Comparison of ENCODE assay signal across 8 cellular contexts in the genomic region with DNA sequence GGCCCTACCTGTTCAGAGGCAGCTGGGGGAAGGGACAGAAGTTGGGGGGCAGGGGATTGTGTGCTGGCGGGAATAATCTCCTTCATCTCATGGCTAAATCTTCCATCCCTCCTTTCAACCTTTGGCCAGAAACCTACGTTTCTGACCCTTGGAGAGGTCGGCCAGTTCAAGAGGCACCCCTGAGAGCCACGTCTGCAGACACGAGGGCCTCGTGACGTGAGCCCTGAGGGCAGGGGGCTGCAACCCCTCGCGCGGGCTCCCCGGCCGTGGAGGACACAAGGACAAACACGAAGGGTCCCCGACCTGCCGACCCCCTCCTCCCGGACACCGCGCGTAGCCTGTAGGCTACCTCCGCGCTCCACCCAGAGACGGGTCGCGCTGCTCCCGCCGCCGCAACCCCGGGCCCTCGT. TPM values are rescaled to one million over a fixed set of nuclear protein-coding genes. Genes with fewer than 3 reads are reported as not detected.
DNase-seq lines count a peak whose midpoint lies in the region; ATAC-seq and TF ChIP-seq lines count a peak whose summit lies in the region.

No MANE protein-coding gene starts in this region.

- ATAC-seq in activated T-cell treated with anti-CD3 and anti-CD28 coated beads, Interleukin-2, amount 50 U/mL, for 4 hours, result peak; percentile 10 to 18
- ATAC-seq in mucosa of descending colon (peak; percentile 23), GM18870 (IDR thresholded peaks at IDR 0.05; ENCODE audit: unreplicated experiment) (no peak)

- DNase-seq in activated T-cell treated with anti-CD3 and anti-CD28 coated beads, Interleukin-2, amount 50 U/mL, for 4 hours, result no peak
- DNase-seq in activated T-cell treated with anti-CD3 and anti-CD28 coated beads, Interleukin-2, amount 50 U/mL, for 1 hour, result no peak
- DNase-seq in Karpas-422 (peak; percentile 90), chondrocyte (ENCODE audit: low spot score) (no peak), mucosa of descending colon (peak in 1 of 3 donors; percentile 69), NCI-H1436 (lab: John Stamatoyannopoulos, UW) (no peak)
- no peak for DNase-seq in activated CD4-positive, alpha-beta T cell treated with anti-CD3 and anti-CD28 coated beads, Interleukin-2, amount 50 U/mL, for 4 hours

- peak overlapping the region; percentile 79 for H3K4me2 ChIP-seq in Karpas-422 (ENCODE audit: low read depth, low read length, poor library complexity, severe bottlenecking)

- peaks cover 40% of the 10 kb centered on the region for H3K4me1 Mint-ChIP-seq in activated T-cell treated with anti-CD3 and anti-CD28 coated beads, Interleukin-2, amount 50 U/mL, for 4 hours (ENCODE audit: low read depth)
- peaks cover 43% of the 10 kb centered on the region for H3K4me1 Mint-ChIP-seq in chondrocyte (ENCODE audit: low read depth)

- no peaks in the 10 kb centered on the region for H3K9me2 ChIP-seq in Karpas-422 (replicated peaks; ENCODE audit: insufficient read depth, low read length)

- H3K4me1 ChIP-seq in Karpas-422 (ENCODE audit: low read length), result peaks cover 49% of the 10 kb centered on the region
- H3K4me1 ChIP-seq in mucosa of descending colon (ENCODE audit: low read depth), result peaks cover 20% of the 10 kb centered on the region

- peak overlapping the region; percentile 96 for H3K9ac ChIP-seq in Karpas-422 (ENCODE audit: low read length)

- H3K9me3 ChIP-seq in Karpas-422 (ENCODE audit: low read length) (no peaks in the 10 kb centered on the region), mucosa of descending colon (no peaks in the 10 kb centered on the region)

- no peaks in the 10 kb centered on the region for H3K27me3 ChIP-seq in Karpas-422 (ENCODE audit: low read length)

- intact Hi-C loops in mucosa of descending colon (cut with DNase I, micrococcal nuclease), result no loop called here

- peak overlapping the region; percentile 96 for H3K4me3 Mint-ChIP-seq in activated T-cell treated with anti-CD3 and anti-CD28 coated beads, Interleukin-2, amount 50 U/mL, for 4 hours
- H3K4me3 Mint-ChIP-seq in chondrocyte (ENCODE audit: unreplicated experiment), result peak overlapping the region; percentile 95

- H3K9me3 Mint-ChIP-seq in activated T-cell treated with anti-CD3 and anti-CD28 coated beads, Interleukin-2, amount 50 U/mL, for 4 hours, result no peaks in the 10 kb centered on the region
- no peaks in the 10 kb centered on the region for H3K9me3 Mint-ChIP-seq in chondrocyte (ENCODE audit: low read depth)

- H3K36me3 Mint-ChIP-seq in activated T-cell treated with anti-CD3 and anti-CD28 coated beads, Interleukin-2, amount 50 U/mL, for 4 hours (ENCODE audit: insufficient read depth), result peaks cover 28% of the 10 kb centered on the region
- peaks cover 13% of the 10 kb centered on the region for H3K36me3 Mint-ChIP-seq in chondrocyte (ENCODE audit: low read depth)

- peak overlapping the region; percentile 97 for H3K27ac Mint-ChIP-seq in chondrocyte (ENCODE audit: unreplicated experiment)

- peaks cover 32% of the 10 kb centered on the region for H4K20me1 ChIP-seq in Karpas-422 (ENCODE audit: insufficient read depth, low read depth, low read length)

- H3K4me3 ChIP-seq in Karpas-422 (ENCODE audit: low read length) (peak overlapping the region; percentile 82), mucosa of descending colon (peak overlapping the region; percentile 42)

- no peaks in the 10 kb centered on the region for H3K27me3 Mint-ChIP-seq in activated T-cell treated with anti-CD3 and anti-CD28 coated beads, Interleukin-2, amount 50 U/mL, for 4 hours (ENCODE audit: low read depth)
- no peaks in the 10 kb centered on the region for H3K27me3 Mint-ChIP-seq in chondrocyte (ENCODE audit: low read depth)

- H3K36me3 ChIP-seq in Karpas-422 (ENCODE audit: insufficient read depth, low read length), result peaks cover 27% of the 10 kb centered on the region
- no peaks in the 10 kb centered on the region for H3K36me3 ChIP-seq in mucosa of descending colon (ENCODE audit: low read depth)

- no peak overlapping the region; the same call in 1 of the 2 replicates for H2AFZ ChIP-seq in Karpas-422 (ENCODE audit: low read length)

- TF ChIP-seq CTCF in chondrocyte (IDR thresholded peaks at IDR 0.05), result no peak
- no peak for TF ChIP-seq CTCF in mucosa of descending colon (IDR thresholded peaks at IDR 0.05)

- peaks cover 81% of the 10 kb centered on the region for H3K79me2 ChIP-seq in Karpas-422 (ENCODE audit: low read length)

- peak overlapping the region; percentile 90 for H3K27ac ChIP-seq in Karpas-422 (ENCODE audit: low read length)

RNA-seq across cellular contexts. Expression of a gene that starts 0.9 kb away (rescaled TPM):
- 1,000 to 10,000 TPM; 2,106 to 2,287 (median 2,120) TPM for total RNA-seq in activated T-cell treated with anti-CD3 and anti-CD28 coated beads, Interleukin-2, amount 50 U/mL, for 4 hours
- total RNA-seq in Karpas-422 (2014; rRNA removed; shearing (Covaris generic); ENCODE audit: low replicate concordance), result 6,081 and 7,190 TPM in 2 replicates
- total RNA-seq in chondrocyte, result 624 to 792 TPM (median 634 TPM) in 3 replicates
- total RNA-seq in mucosa of descending colon, result 100 to 1,000 TPM; 692 to 768 (median 754) TPM

RNA-seq across cellular contexts. Expression of a gene that starts 5.3 kb away (rescaled TPM):
- 1 to 10 TPM; 1.2 to 2.1 (median 1.8) TPM for total RNA-seq in activated T-cell treated with anti-CD3 and anti-CD28 coated beads, Interleukin-2, amount 50 U/mL, for 4 hours
- total RNA-seq in Karpas-422 (2014; rRNA removed; shearing (Covaris generic); ENCODE audit: low replicate concordance), result 0.75 and 2.4 TPM in 2 replicates
- total RNA-seq in chondrocyte (2.0 to 3.5 TPM (median 2.5 TPM) in 3 replicates), mucosa of descending colon (1 to 10 TPM; 1.5 to 3.3 (median 2.5) TPM)

RNA-seq across cellular contexts. Expression of a gene that starts 9.3 kb away (rescaled TPM):
- 1 to 10 TPM; 2.5 to 3.2 (median 2.5) TPM for total RNA-seq in activated T-cell treated with anti-CD3 and anti-CD28 coated beads, Interleukin-2, amount 50 U/mL, for 4 hours
- total RNA-seq in Karpas-422 (2014; rRNA removed; shearing (Covaris generic); ENCODE audit: low replicate concordance), result 0.90 and 0.97 TPM in 2 replicates
- total RNA-seq in chondrocyte (not detected in 3 replicates), mucosa of descending colon (not detected)

RNA-seq across cellular contexts. Expression of a gene that starts 22.3 kb away (rescaled TPM):
- total RNA-seq in activated T-cell treated with anti-CD3 and anti-CD28 coated beads, Interleukin-2, amount 50 U/mL, for 4 hours, result 10 to 100 TPM; 17.8 to 20.5 (median 20.3) TPM
- total RNA-seq in Karpas-422 (2014; rRNA removed; shearing (Covaris generic); ENCODE audit: low replicate concordance), result 21.1 and 31.6 TPM in 2 replicates
- total RNA-seq in chondrocyte, result 10.2 to 11.1 TPM (median 10.7 TPM) in 3 replicates
- 10 to 100 TPM in 1 of 3 donors, 1 to 10 TPM in 2; 5.4 to 15.0 (median 6.9) TPM for total RNA-seq in mucosa of descending colon

RNA-seq across cellular contexts. Expression of a gene that starts 23.6 kb away (rescaled TPM):
- total RNA-seq in activated T-cell treated with anti-CD3 and anti-CD28 coated beads, Interleukin-2, amount 50 U/mL, for 4 hours, result under 1 TPM; 0.55 to 0.99 (median 0.98) TPM
- 1.1 and 3.0 TPM in 2 replicates for total RNA-seq in Karpas-422 (2014; rRNA removed; shearing (Covaris generic); ENCODE audit: low replicate concordance)
- total RNA-seq in chondrocyte (0.65 to 0.69 TPM (median 0.68 TPM) in 3 replicates), mucosa of descending colon (1 to 10 TPM; 1.1 to 1.9 (median 1.2) TPM)
